In genomic region chr1:52973843-52974242, GRCh38 we compare ENCODE assay signal across 2 cellular contexts.
TF ChIP-seq lines count a peak whose summit lies in the region.

No MANE protein-coding gene starts in this region.

TF ChIP-seq in SK-N-SH treated with all-trans-retinoic acid at 6 μM for 48 hours, 23 proteins besides CTCF, POLR2A, EP300 and RAD21 (continued from another document):
- TF ChIP-seq POU6F1 (CRISPR knock-in tag; IDR thresholded peaks at IDR 0.05; ENCODE audit: borderline replicate concordance, low read depth): no peak
- TF ChIP-seq ZNF565 (CRISPR knock-in tag; conservative IDR thresholded peaks at IDR 0.05; ENCODE audit: low read depth): no peak
- TF ChIP-seq ISL1 (CRISPR knock-in tag; IDR thresholded peaks at IDR 0.05): peak; percentile 63
- TF ChIP-seq CSDC2 (CRISPR knock-in tag; IDR thresholded peaks at IDR 0.05): no peak

TF ChIP-seq in SK-N-SH, 30 proteins besides CTCF, POLR2A, EP300 and RAD21 (continued from another document):
- TF ChIP-seq REST (IDR thresholded peaks at IDR 0.05; ENCODE audit: low read depth, low read length) (no peak), GATA2 (CRISPR knock-in tag; IDR thresholded peaks at IDR 0.05) (no peak)
